18 cellular contexts compared by ENCODE assay signal in genomic region chr12:125247477-125247876, GRCh38.
"Had no signal": no experiment of that assay in that cellular context is flagged by ENCODE, and none has a peak within 500 bp of the region (broad histone marks: within the 10 kb centered on the region; RNA-seq: fewer than 3 reads in every experiment).

No MANE protein-coding gene starts in this region.

- ATAC-seq: activated CD4-positive, CD25-positive, alpha-beta regulatory T cell treated with anti-CD3 and anti-CD28 coated beads, Interleukin-2, amount 50 U/mL, for 24 hours; activated naive CD4-positive, alpha-beta T cell treated with anti-CD3 and anti-CD28 coated beads, Interleukin-2, amount 50 U/mL, for 72 hours; foreskin keratinocyte; left lung; naive thymus-derived CD4-positive, alpha-beta T cell; stimulated activated naive CD8-positive, alpha-beta T cell treated with anti-CD3 and anti-CD28 coated beads, Interleukin-15, Interleukin-2, amounts not matched to agents 100 U/mL and 50 U/mL, for 24 hours had no signal

- H3K4me3 Mint-ChIP-seq: brain; naive thymus-derived CD4-positive, alpha-beta T cell had no signal

- H3K27me3 ChIP-seq: foreskin keratinocyte, right atrium auricular region, thyroid gland had no signal

- H3K27ac ChIP-seq: foreskin keratinocyte, left lung, prostate gland, right atrium auricular region, thyroid gland had no signal

- H3K36me3 Mint-ChIP-seq: activated naive CD4-positive, alpha-beta T cell treated with anti-CD3 and anti-CD28 coated beads, Interleukin-2, amount 50 U/mL, for 72 hours; brain; naive thymus-derived CD4-positive, alpha-beta T cell had no signal

- H3K27ac Mint-ChIP-seq: activated naive CD4-positive, alpha-beta T cell treated with anti-CD3 and anti-CD28 coated beads, Interleukin-2, amount 50 U/mL, for 72 hours; naive thymus-derived CD4-positive, alpha-beta T cell had no signal

- H3K4me1 Mint-ChIP-seq: naive thymus-derived CD4-positive, alpha-beta T cell had no signal

- H3K36me3 ChIP-seq: left lung, prostate gland, right atrium auricular region, thyroid gland had no signal

- H3K9me3 ChIP-seq: left lung, prostate gland, right atrium auricular region, thyroid gland had no signal

- H3K4me1 ChIP-seq: foreskin keratinocyte, left lung, prostate gland, right atrium auricular region, thyroid gland had no signal

- FAIRE-seq: endometrium had no signal

- H3K27me3 Mint-ChIP-seq: brain had no signal

- H3K4me3 ChIP-seq: left lung, lung, prostate gland, right atrium auricular region, thyroid gland had no signal

- DNase-seq: activated CD4-positive, alpha-beta T cell treated with anti-CD3 and anti-CD28 coated beads, Interleukin-2, amount 50 U/mL, for 1 hour; activated gamma-delta T cell treated with Interleukin-2 at 50 U/mL for 16 hours; activated T-cell treated with anti-CD3 and anti-CD28 coated beads, Interleukin-2, amount 50 U/mL, for 1 hour; aorta; foreskin keratinocyte; kidney glomerular epithelial cell; left lung; naive thymus-derived CD4-positive, alpha-beta T cell; stimulated activated CD4-positive, alpha-beta T cell treated with anti-CD3 and anti-CD28 coated beads, Interleukin-4, amount 100 ng/mL, for 4 hours; stimulated activated naive CD8-positive, alpha-beta T cell treated with anti-CD3 and anti-CD28 coated beads, Interleukin-15, Interleukin-2, amounts not matched to agents 100 U/mL and 50 U/mL, for 24 hours; thyroid gland had no signal

- H3K9me3 Mint-ChIP-seq: activated naive CD4-positive, alpha-beta T cell treated with anti-CD3 and anti-CD28 coated beads, Interleukin-2, amount 50 U/mL, for 72 hours; brain; naive thymus-derived CD4-positive, alpha-beta T cell had no signal
